1 cellular context compared by ENCODE assay signal in the genomic region with DNA sequence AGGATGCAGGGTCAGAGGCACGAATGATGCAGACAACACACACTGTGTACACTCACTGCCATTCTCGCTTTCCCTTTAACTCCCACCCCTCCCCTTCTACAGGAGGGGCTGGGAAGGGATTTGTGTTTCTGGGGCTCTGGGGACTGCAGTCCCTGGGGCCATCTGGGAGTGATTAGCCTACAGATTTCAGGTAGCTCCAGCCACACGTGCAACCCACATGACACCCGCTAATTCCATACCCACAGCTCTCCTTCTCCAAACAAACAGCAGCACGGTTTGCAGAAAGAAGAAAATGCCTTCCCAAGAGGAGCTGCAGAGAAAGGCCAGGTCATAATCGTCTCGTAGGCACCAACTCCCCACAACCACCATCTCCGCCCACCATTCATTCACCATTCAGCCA.
TF ChIP-seq lines count a peak whose summit lies in the region.

No MANE protein-coding gene starts in this region.

TF ChIP-seq in IMR-90, 13 proteins besides CTCF, POLR2A, EP300 and RAD21:
- TF ChIP-seq MAZ (IDR thresholded peaks at IDR 0.05; ENCODE audit: borderline replicate concordance, low read depth, low read length) (no peak), NFE2L2 (IDR thresholded peaks at IDR 0.05; ENCODE audit: low read depth, low read length) (no peak), RFX5 (IDR thresholded peaks at IDR 0.05; ENCODE audit: low read depth, low read length) (no peak), RCOR1 (IDR thresholded peaks at IDR 0.05; ENCODE audit: insufficient replicate concordance, low read length) (no peak), FOS (IDR thresholded peaks at IDR 0.05; ENCODE audit: low read depth, low read length) (no peak)
- TF ChIP-seq, protein P1, sequence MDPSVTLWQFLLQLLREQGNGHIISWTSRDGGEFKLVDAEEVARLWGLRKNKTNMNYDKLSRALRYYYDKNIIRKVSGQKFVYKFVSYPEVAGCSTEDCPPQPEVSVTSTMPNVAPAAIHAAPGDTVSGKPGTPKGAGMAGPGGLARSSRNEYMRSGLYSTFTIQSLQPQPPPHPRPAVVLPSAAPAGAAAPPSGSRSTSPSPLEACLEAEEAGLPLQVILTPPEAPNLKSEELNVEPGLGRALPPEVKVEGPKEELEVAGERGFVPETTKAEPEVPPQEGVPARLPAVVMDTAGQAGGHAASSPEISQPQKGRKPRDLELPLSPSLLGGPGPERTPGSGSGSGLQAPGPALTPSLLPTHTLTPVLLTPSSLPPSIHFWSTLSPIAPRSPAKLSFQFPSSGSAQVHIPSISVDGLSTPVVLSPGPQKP (IDR thresholded peaks at IDR 0.05; ENCODE audit: borderline replicate concordance, low read depth, low read length), result no peak
TF ChIP-seq in IMR-90: peak in this region for 0.
